ENCODE assay signal across 33 cellular contexts in the genomic region with DNA sequence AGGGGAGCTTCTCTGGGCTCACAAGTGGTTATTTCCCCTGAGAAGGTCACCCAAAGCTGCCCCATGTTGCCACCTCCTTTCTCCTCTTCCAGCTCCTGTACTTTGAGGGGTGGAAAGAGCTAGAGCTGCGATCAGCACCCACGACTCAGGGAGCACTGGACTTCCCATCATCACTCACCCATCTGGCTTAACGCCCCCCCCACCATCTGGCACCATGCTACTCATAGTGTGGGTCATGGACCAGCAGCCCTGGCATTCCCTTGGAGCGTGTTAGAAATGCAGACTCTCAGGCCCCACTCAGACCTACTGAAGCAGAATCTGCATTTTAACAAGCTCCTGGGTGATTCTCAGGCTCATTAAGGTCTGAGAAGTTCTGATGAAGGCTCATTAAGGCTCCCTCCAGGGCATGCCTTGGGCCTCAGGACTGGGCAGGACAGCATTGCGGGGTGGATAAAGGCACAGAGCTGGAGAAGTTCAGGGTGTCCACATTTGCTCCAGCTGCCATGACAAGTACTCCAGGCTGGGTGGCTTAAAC.
"Had no signal": no experiment of that assay in that cellular context is flagged by ENCODE, and none has a peak within 500 bp of the region (broad histone marks: within the 10 kb centered on the region; RNA-seq: fewer than 3 reads in every experiment).

No MANE protein-coding gene starts in this region.

- H3K27me3 ChIP-seq: adrenal gland, body of pancreas, colonic mucosa, esophagus squamous epithelium, gastroesophageal sphincter had no signal

- H3K27ac Mint-ChIP-seq: activated CD4-positive, alpha-beta memory T cell treated with anti-CD3 and anti-CD28 coated beads, Interleukin-2, amount 10 ng/mL, durations not matched to agents 7 days and 5 days; activated CD4-positive, alpha-beta T cell treated with anti-CD3 and anti-CD28 coated beads, Interleukin-2, amount 10 ng/mL, durations not matched to agents 7 days and 5 days; activated naive CD4-positive, alpha-beta T cell treated with anti-CD3 and anti-CD28 coated beads for 36 hours; activated naive CD4-positive, alpha-beta T cell treated with anti-CD3 and anti-CD28 coated beads, Interleukin-2, amount 50 U/mL, for 24 hours; activated naive CD8-positive, alpha-beta T cell treated with anti-CD3 and anti-CD28 coated beads for 36 hours; activated naive CD8-positive, alpha-beta T cell treated with anti-CD3 and anti-CD28 coated beads, Interleukin-2, amount 50 U/mL, for 24 hours; activated T-helper 1 cell treated with anti-CD3 and anti-CD28 coated beads, Interleukin-12 subunit alpha, Interleukin-12 subunit beta, Interleukin-2, Interleukin-4 antibody, amounts not matched to agents 30 ng/mL and 10 ng/mL and 1 ng/mL, durations not matched to agents 14 hours and 24 hours and 36 hours; activated T-helper 2 cell treated with anti-CD3 and anti-CD28 coated beads, Interferon-gamma antibody, Interleukin-2, Interleukin-4, amounts not matched to agents 10 μg/mL and 5 μg/mL and 100 μg/mL, durations not matched to agents 14 hours and 24 hours and 36 hours; T-cell; T-helper 1 cell treated with Interleukin-12 subunit alpha and Interleukin-12 subunit beta and Interleukin-4 antibody, amounts not matched to agents 30 μg/mL and 1 μg/mL, for 36 hours; WTC11 had no signal

- ATAC-seq: activated naive CD8-positive, alpha-beta T cell treated with anti-CD3 and anti-CD28 coated beads, Interleukin-2, amount 50 U/mL, for 24 hours; T-cell; WTC11 had no signal

- H3K36me3 Mint-ChIP-seq: activated naive CD4-positive, alpha-beta T cell treated with anti-CD3 and anti-CD28 coated beads, Interleukin-2, amount 50 U/mL, for 24 hours; activated naive CD8-positive, alpha-beta T cell treated with anti-CD3 and anti-CD28 coated beads for 36 hours; T-cell; WTC11 had no signal

- FAIRE-seq: endometrium, endothelial cell of umbilical vein, TTC549 had no signal

- H3K9me3 Mint-ChIP-seq: activated CD4-positive, alpha-beta memory T cell treated with anti-CD3 and anti-CD28 coated beads, Interleukin-2, amount 10 ng/mL, durations not matched to agents 7 days and 5 days; activated CD4-positive, alpha-beta T cell treated with anti-CD3 and anti-CD28 coated beads, Interleukin-2, amount 10 ng/mL, durations not matched to agents 7 days and 5 days; activated naive CD4-positive, alpha-beta T cell treated with anti-CD3 and anti-CD28 coated beads for 36 hours; activated naive CD4-positive, alpha-beta T cell treated with anti-CD3 and anti-CD28 coated beads, Interleukin-2, amount 50 U/mL, for 24 hours; activated naive CD8-positive, alpha-beta T cell treated with anti-CD3 and anti-CD28 coated beads for 36 hours; activated naive CD8-positive, alpha-beta T cell treated with anti-CD3 and anti-CD28 coated beads, Interleukin-2, amount 50 U/mL, for 24 hours; activated T-helper 1 cell treated with anti-CD3 and anti-CD28 coated beads, Interleukin-12 subunit alpha, Interleukin-12 subunit beta, Interleukin-2, Interleukin-4 antibody, amounts not matched to agents 30 ng/mL and 10 ng/mL and 1 ng/mL, durations not matched to agents 14 hours and 24 hours and 36 hours; activated T-helper 2 cell treated with anti-CD3 and anti-CD28 coated beads, Interferon-gamma antibody, Interleukin-2, Interleukin-4, amounts not matched to agents 10 μg/mL and 5 μg/mL and 100 μg/mL, durations not matched to agents 14 hours and 24 hours and 36 hours; T-helper 1 cell treated with Interleukin-12 subunit alpha and Interleukin-12 subunit beta and Interleukin-4 antibody, amounts not matched to agents 30 μg/mL and 1 μg/mL, for 36 hours had no signal

- H3K27ac ChIP-seq: adrenal gland, body of pancreas, colonic mucosa, epithelial cell of prostate, esophagus squamous epithelium, VCaP had no signal

- H3K9me3 ChIP-seq: adrenal gland, body of pancreas, colonic mucosa, esophagus squamous epithelium, gastroesophageal sphincter had no signal

- H3K4me1 Mint-ChIP-seq: activated CD4-positive, alpha-beta memory T cell treated with anti-CD3 and anti-CD28 coated beads, Interleukin-2, amount 10 ng/mL, durations not matched to agents 7 days and 5 days; activated CD4-positive, alpha-beta T cell treated with anti-CD3 and anti-CD28 coated beads, Interleukin-2, amount 10 ng/mL, durations not matched to agents 7 days and 5 days; activated naive CD4-positive, alpha-beta T cell treated with anti-CD3 and anti-CD28 coated beads, Interleukin-2, amount 50 U/mL, for 24 hours; activated naive CD8-positive, alpha-beta T cell treated with anti-CD3 and anti-CD28 coated beads for 36 hours; activated naive CD8-positive, alpha-beta T cell treated with anti-CD3 and anti-CD28 coated beads, Interleukin-2, amount 50 U/mL, for 24 hours; T-cell; WTC11 had no signal

- H3K36me3 ChIP-seq: adrenal gland, colonic mucosa, esophagus squamous epithelium, gastroesophageal sphincter had no signal

- H3K4me3 ChIP-seq: adrenal gland, body of pancreas, colonic mucosa, esophagus squamous epithelium, gastroesophageal sphincter had no signal

- H3K4me1 ChIP-seq: colonic mucosa had no signal

- DNase-seq: activated CD4-positive, alpha-beta memory T cell treated with anti-CD3 and anti-CD28 coated beads, Interleukin-2, amount 10 ng/mL, durations not matched to agents 7 days and 5 days; activated CD4-positive, alpha-beta T cell treated with anti-CD3 and anti-CD28 coated beads for 1 hour; activated CD4-positive, alpha-beta T cell treated with anti-CD3 and anti-CD28 coated beads for 4 hours; activated CD4-positive, alpha-beta T cell treated with anti-CD3 and anti-CD28 coated beads, Interleukin-2, amount 10 ng/mL, durations not matched to agents 7 days and 5 days; activated CD4-positive, alpha-beta T cell treated with anti-CD3 and anti-CD28 coated beads, Interleukin-2, amount 50 U/mL, for 4 hours; activated effector memory CD4-positive, alpha-beta T cell treated with anti-CD3 and anti-CD28 coated beads, Interleukin-2, amount 50 U/mL, for 16 hours; activated naive CD4-positive, alpha-beta T cell treated with anti-CD3 and anti-CD28 coated beads for 36 hours; activated naive CD8-positive, alpha-beta T cell treated with anti-CD3 and anti-CD28 coated beads for 36 hours; activated naive CD8-positive, alpha-beta T cell treated with anti-CD3 and anti-CD28 coated beads, Interleukin-2, amount 50 U/mL, for 24 hours; activated T-cell treated with anti-CD3 and anti-CD28 coated beads, Interleukin-2, amount 50 U/mL, for 1 hour; activated T-cell treated with anti-CD3 and anti-CD28 coated beads, Interleukin-2, amount 50 U/mL, for 48 hours; central memory CD4-positive, alpha-beta T cell; cerebellar nuclear complex; colonic mucosa; effector CD8-positive, alpha-beta T cell; esophagus squamous epithelium; foreskin melanocyte; SW 1271; T-cell; T-helper 9 cell had no signal

- H3K27me3 Mint-ChIP-seq: activated CD4-positive, alpha-beta T cell treated with anti-CD3 and anti-CD28 coated beads, Interleukin-2, amount 10 ng/mL, durations not matched to agents 7 days and 5 days; activated naive CD4-positive, alpha-beta T cell treated with anti-CD3 and anti-CD28 coated beads, Interleukin-2, amount 50 U/mL, for 24 hours had no signal

- H3K4me3 Mint-ChIP-seq: activated CD4-positive, alpha-beta memory T cell treated with anti-CD3 and anti-CD28 coated beads, Interleukin-2, amount 10 ng/mL, durations not matched to agents 7 days and 5 days; activated CD4-positive, alpha-beta T cell treated with anti-CD3 and anti-CD28 coated beads, Interleukin-2, amount 10 ng/mL, durations not matched to agents 7 days and 5 days; activated naive CD4-positive, alpha-beta T cell treated with anti-CD3 and anti-CD28 coated beads for 36 hours; activated naive CD4-positive, alpha-beta T cell treated with anti-CD3 and anti-CD28 coated beads, Interleukin-2, amount 50 U/mL, for 24 hours; activated naive CD8-positive, alpha-beta T cell treated with anti-CD3 and anti-CD28 coated beads for 36 hours; activated naive CD8-positive, alpha-beta T cell treated with anti-CD3 and anti-CD28 coated beads, Interleukin-2, amount 50 U/mL, for 24 hours; activated T-helper 1 cell treated with anti-CD3 and anti-CD28 coated beads, Interleukin-12 subunit alpha, Interleukin-12 subunit beta, Interleukin-2, Interleukin-4 antibody, amounts not matched to agents 30 ng/mL and 10 ng/mL and 1 ng/mL, durations not matched to agents 14 hours and 24 hours and 36 hours; T-cell; T-helper 1 cell treated with Interleukin-12 subunit alpha and Interleukin-12 subunit beta and Interleukin-4 antibody, amounts not matched to agents 30 μg/mL and 1 μg/mL, for 36 hours; WTC11 had no signal
